In genomic region chr12:122864894-122865253, GRCh38 we compare ENCODE assay signal across 1 cellular context.
TF ChIP-seq lines count a peak whose summit lies in the region.

No MANE protein-coding gene starts in this region.

TF ChIP-seq in HCT116, 20 proteins besides CTCF, POLR2A, EP300 and RAD21 (continued from another document):
- TF ChIP-seq POLR2AphosphoS5 (IDR thresholded peaks at IDR 0.05; ENCODE audit: low read depth, low read length) (0 out of 2 replicates have a peak, but pooled peaks have one; percentile 10), SRF (IDR thresholded peaks at IDR 0.05; ENCODE audit: low read depth) (no peak)
